8 cellular contexts compared by ENCODE assay signal in genomic region chr3:63351159-63352007, GRCh38.
DNase-seq lines count a peak whose midpoint lies in the region; ATAC-seq and TF ChIP-seq lines count a peak whose summit lies in the region.

No MANE protein-coding gene starts in this region.

- peaks cover 4% of the 10 kb centered on the region for H3K27me3 ChIP-seq in CD4-positive, alpha-beta T cell (ENCODE audit: control insufficient read depth, insufficient read depth, low read length)

- H3K4me1 Mint-ChIP-seq in CD4-positive, alpha-beta T cell (ENCODE audit: low read depth), result no peaks in the 10 kb centered on the region
- H3K4me1 Mint-ChIP-seq in activated T-cell treated with anti-CD3 and anti-CD28 coated beads, Interleukin-2, amount 50 U/mL, for 72 hours (ENCODE audit: low read depth), result peaks cover 6% of the 10 kb centered on the region

- POLR2A ChIA-PET in CD4-positive, alpha-beta T cell (lab: Charles Lee), result no interaction called here

- no peaks in the 10 kb centered on the region for H3K36me3 Mint-ChIP-seq in CD4-positive, alpha-beta T cell (ENCODE audit: low read depth)
- H3K36me3 Mint-ChIP-seq in activated T-cell treated with anti-CD3 and anti-CD28 coated beads, Interleukin-2, amount 50 U/mL, for 72 hours (ENCODE audit: insufficient read depth in 2 of 2), result no peaks in the 10 kb centered on the region

- CTCF ChIA-PET in CD4-positive, alpha-beta T cell (lab: Charles Lee), result interaction anchor here (0.7 to 1.1 kb wide), 2 partner anchors 8 to 9 kb away, joined by 3 read pairs; no protein-coding TSS in a partner anchor

- H3K27ac Mint-ChIP-seq in CD4-positive, alpha-beta T cell, result no peak overlapping the region
- no peak overlapping the region for H3K27ac Mint-ChIP-seq in activated T-cell treated with anti-CD3 and anti-CD28 coated beads, Interleukin-2, amount 50 U/mL, for 72 hours

- no peak overlapping the region for H3K27ac ChIP-seq in CD4-positive, alpha-beta T cell (ENCODE audit: low read depth, low read length)

- no peaks in the 10 kb centered on the region for H3K9me3 ChIP-seq in CD4-positive, alpha-beta T cell (ENCODE audit: control insufficient read depth, low read length)

- no peak for DNase-seq in CD4-positive, alpha-beta T cell
- peak; percentile 43 for DNase-seq in NCI-H82 treated with DMSO at 0.1 percent for 48 hours (lab: John Stamatoyannopoulos, UW; ENCODE audit: unreplicated experiment)
- DNase-seq in dermis blood vessel endothelial cell, result peak; percentile 81
- DNase-seq in medulla oblongata (ENCODE audit: extremely low spot score), result peak; percentile 84
- no peak for DNase-seq in activated T-cell treated with anti-CD3 and anti-CD28 coated beads, Interleukin-2, amount 50 U/mL, for 72 hours

- no peak overlapping the region for H3K4me3 Mint-ChIP-seq in CD4-positive, alpha-beta T cell
- no peak overlapping the region for H3K4me3 Mint-ChIP-seq in activated T-cell treated with anti-CD3 and anti-CD28 coated beads, Interleukin-2, amount 50 U/mL, for 72 hours

- H3K9me3 Mint-ChIP-seq in CD4-positive, alpha-beta T cell, result no peaks in the 10 kb centered on the region
- no peaks in the 10 kb centered on the region for H3K9me3 Mint-ChIP-seq in activated T-cell treated with anti-CD3 and anti-CD28 coated beads, Interleukin-2, amount 50 U/mL, for 72 hours

- no peak for ATAC-seq in CD4-positive, alpha-beta T cell (ENCODE audit: poor library complexity)
- ATAC-seq in GM18861 (IDR thresholded peaks at IDR 0.05; ENCODE audit: unreplicated experiment) (peak; percentile 71), HG03196 (IDR thresholded peaks at IDR 0.05; ENCODE audit: unreplicated experiment) (peak; percentile 57)
- ATAC-seq in activated T-cell treated with anti-CD3 and anti-CD28 coated beads, Interleukin-2, amount 50 U/mL, for 72 hours (replicated peaks in 1 of 2), result no peak
- no peak for ATAC-seq in activated CD4-positive, CD25-positive, alpha-beta regulatory T cell treated with anti-CD3 and anti-CD28 coated beads, Interleukin-2, amount 50 U/mL, for 24 hours

- peaks cover 36% of the 10 kb centered on the region for H3K27me3 Mint-ChIP-seq in CD4-positive, alpha-beta T cell
- H3K27me3 Mint-ChIP-seq in activated T-cell treated with anti-CD3 and anti-CD28 coated beads, Interleukin-2, amount 50 U/mL, for 72 hours (ENCODE audit: low read depth), result peaks cover 14% of the 10 kb centered on the region

- intact Hi-C loops in CD4-positive, alpha-beta T cell (cut with DNase I, micrococcal nuclease), result loop anchor here in 1 of 2 experiments (2.0 kb wide), 1 partner anchor 467 kb away; the partner anchor contains the start of gene C3orf49

- peak; percentile 65 for TF ChIP-seq CTCF in CD4-positive, alpha-beta T cell (IDR thresholded peaks at IDR 0.05)

Comparison
In these comparisons a context has a peak if more than half of its experiments do, and no peak if none do; other contexts are left out.
1. ATAC-seq: peak in GM18861 (single experiment) and HG03196 (single experiment); none in CD4-positive, alpha-beta T cell (single experiment), activated T-cell treated with anti-CD3 and anti-CD28 coated beads, Interleukin-2, amount 50 U/mL, for 72 hours (0 of 2) and activated CD4-positive, CD25-positive, alpha-beta regulatory T cell treated with anti-CD3 and anti-CD28 coated beads, Interleukin-2, amount 50 U/mL, for 24 hours (0 of 2).
2. DNase-seq: peak in NCI-H82 treated with DMSO at 0.1 percent for 48 hours (single experiment), dermis blood vessel endothelial cell (single experiment) and medulla oblongata (single experiment); none in CD4-positive, alpha-beta T cell (0 of 10) and activated T-cell treated with anti-CD3 and anti-CD28 coated beads, Interleukin-2, amount 50 U/mL, for 72 hours (0 of 2).